Comparison of ENCODE assay signal across 32 cellular contexts in genomic region chr12:112854344-112854743, GRCh38.
"Had no signal": no experiment of that assay in that cellular context is flagged by ENCODE, and none has a peak within 500 bp of the region (broad histone marks: within the 10 kb centered on the region; RNA-seq: fewer than 3 reads in every experiment).

No MANE protein-coding gene starts in this region.

- H3K9me3 ChIP-seq: MG63 had no signal

- DNase-seq: Karpas-422, Kasumi-1, MG63, MM.1S, MV-4-11, NCI-H1048, NCI-H1092, NCI-H1092 treated with DMSO at 0.1 percent for 48 hours, NCI-H1105, NCI-H1105 treated with DMSO at 0.1 percent for 48 hours, NCI-H1417, NCI-H1417 treated with DMSO at 0.1 percent for 48 hours, NCI-H1436, NCI-H1436 treated with DMSO at 0.1 percent for 48 hours, NCI-H146, NCI-H1694, NCI-H1694 treated with DMSO at 0.1 percent for 48 hours, NCI-H187, NCI-H187 treated with DMSO at 0.1 percent for 48 hours, NCI-H1930, NCI-H2029, NCI-H2029 treated with DMSO at 0.1 percent for 48 hours, NCI-H2081, NCI-H2081 treated with DMSO at 0.1 percent for 48 hours, NCI-H2107, NCI-H2171, NCI-H2171 treated with DMSO at 0.1 percent for 48 hours, NCI-H2227 treated with DMSO at 0.1 percent for 48 hours, NCI-H226, NCI-H345, NCI-H510A, NCI-H510A treated with DMSO at 0.1 percent for 48 hours had no signal

- H3K27me3 ChIP-seq: MG63 had no signal

- H3K36me3 ChIP-seq: MG63 had no signal

- H3K4me3 ChIP-seq: MG63 had no signal
